ENCODE assay signal across 8 cellular contexts in the genomic region with DNA sequence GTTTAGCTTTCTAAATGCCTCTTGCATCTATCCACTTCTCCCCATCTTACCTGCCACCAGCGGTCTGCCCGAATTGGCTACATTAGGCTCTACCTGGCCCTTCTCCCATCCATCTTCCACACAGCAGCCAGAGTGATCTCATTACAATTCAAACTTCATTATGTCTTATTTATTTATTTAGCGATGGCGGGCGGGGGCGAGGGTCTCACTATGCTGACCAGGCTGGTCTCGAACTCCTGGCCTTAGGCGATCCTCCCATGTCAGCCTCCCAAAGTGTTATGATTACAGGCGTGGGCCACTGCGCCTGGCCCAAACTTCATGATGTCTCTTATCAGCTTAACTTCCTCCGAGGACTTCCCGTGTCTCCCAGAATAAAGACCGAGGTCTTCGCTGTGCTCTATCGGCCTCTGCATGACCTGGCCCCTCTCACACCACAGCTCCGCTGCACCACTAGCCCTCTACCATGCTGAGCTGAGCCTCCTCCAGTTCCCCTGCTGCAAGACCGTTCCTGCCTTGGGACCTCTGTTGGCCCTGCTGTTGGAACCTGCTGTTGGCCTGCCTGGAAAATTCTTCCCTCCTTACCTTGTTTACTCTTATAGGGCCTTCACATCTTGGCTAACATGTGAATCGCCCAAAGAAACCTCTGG. TPM values are rescaled to one million over a fixed set of nuclear protein-coding genes. Genes with fewer than 3 reads are reported as not detected.
A peak's percentile ranks its signal among the peaks of the same experiment; 100 is the strongest.
DNase-seq lines count a peak whose midpoint lies in the region; ATAC-seq and TF ChIP-seq lines count a peak whose summit lies in the region.

No MANE protein-coding gene starts in this region.

- H3K27me3 ChIP-seq in MM.1S (replicated peaks; ENCODE audit: insufficient read depth, low read length): peaks cover 92% of the 10 kb centered on the region
- H3K27me3 ChIP-seq in iPS-18a (ENCODE audit: control insufficient read depth, insufficient read depth, low read length): no peaks in the 10 kb centered on the region

- H3K36me3 ChIP-seq in MM.1S (replicated peaks; ENCODE audit: insufficient read depth, low read length) (no peaks in the 10 kb centered on the region), iPS-18a (ENCODE audit: control insufficient read depth, low read depth, low read length) (peaks cover 11% of the 10 kb centered on the region)

- H3K36me3 Mint-ChIP-seq in activated T-helper 2 cell treated with anti-CD3 and anti-CD28 coated beads, Interferon-gamma antibody, Interleukin-2, Interleukin-4, amounts not matched to agents 10 μg/mL and 5 μg/mL and 100 μg/mL, durations not matched to agents 14 hours and 24 hours and 36 hours (ENCODE audit: low read depth): peaks cover 7% of the 10 kb centered on the region

- no peaks in the 10 kb centered on the region for H3K9me2 ChIP-seq in MM.1S (replicated peaks; ENCODE audit: insufficient read depth, low read length)

- ATAC-seq in GM18867 (IDR thresholded peaks at IDR 0.05; ENCODE audit: unreplicated experiment): no peak

- H3K4me2 ChIP-seq in MM.1S (ENCODE audit: low read depth, low read length): peak overlapping the region; percentile 97

- intact Hi-C loops in activated T-helper 2 cell treated with anti-CD3 and anti-CD28 coated beads, Interferon-gamma antibody, Interleukin-2, Interleukin-4, amounts not matched to agents 10 μg/mL and 5 μg/mL and 100 μg/mL, durations not matched to agents 14 hours and 24 hours and 36 hours (cut with micrococcal nuclease): loop anchor here (10.0 kb wide), 1 partner anchor 193 kb away; a partner anchor contains a TSS

- H2AFZ ChIP-seq in MM.1S (ENCODE audit: low read length): peak overlapping the region; percentile 66; the same call in 1 of the 2 replicates

- H3K79me2 ChIP-seq in MM.1S (ENCODE audit: low read length): no peaks in the 10 kb centered on the region

- H3K4me1 ChIP-seq in MM.1S (ENCODE audit: low read length) (peaks cover 8% of the 10 kb centered on the region), iPS-18a (ENCODE audit: control insufficient read depth, low read depth, low read length) (peaks cover 6% of the 10 kb centered on the region)

- H3K27ac ChIP-seq in MM.1S (ENCODE audit: low read length) (no peak overlapping the region), iPS-18a (ENCODE audit: low read length) (peak overlapping the region; percentile 1)

- H4K20me1 ChIP-seq in MM.1S (ENCODE audit: insufficient read depth, low read length): no peaks in the 10 kb centered on the region

- H3K9me3 ChIP-seq in MM.1S (replicated peaks; ENCODE audit: insufficient read depth, low read length) (no peaks in the 10 kb centered on the region), iPS-18a (ENCODE audit: control insufficient read depth, low read depth, low read length) (no peaks in the 10 kb centered on the region)

- no peaks in the 10 kb centered on the region for H3K9me3 Mint-ChIP-seq in activated T-helper 2 cell treated with anti-CD3 and anti-CD28 coated beads, Interferon-gamma antibody, Interleukin-2, Interleukin-4, amounts not matched to agents 10 μg/mL and 5 μg/mL and 100 μg/mL, durations not matched to agents 14 hours and 24 hours and 36 hours

- H3K4me1 Mint-ChIP-seq in activated T-helper 2 cell treated with anti-CD3 and anti-CD28 coated beads, Interferon-gamma antibody, Interleukin-2, Interleukin-4, amounts not matched to agents 10 μg/mL and 5 μg/mL and 100 μg/mL, durations not matched to agents 14 hours and 24 hours and 36 hours (ENCODE audit: low read depth): peaks cover 23% of the 10 kb centered on the region

- peak overlapping the region; percentile 54 for H3K27ac Mint-ChIP-seq in activated T-helper 2 cell treated with anti-CD3 and anti-CD28 coated beads, Interferon-gamma antibody, Interleukin-2, Interleukin-4, amounts not matched to agents 10 μg/mL and 5 μg/mL and 100 μg/mL, durations not matched to agents 14 hours and 24 hours and 36 hours

- no peak for TF ChIP-seq CTCF in MM.1S (IDR thresholded peaks at IDR 0.05; ENCODE audit: low read length)

- no peak overlapping the region for H3K9ac ChIP-seq in MM.1S (ENCODE audit: low read length)
- peak overlapping the region; percentile 76 for H3K9ac ChIP-seq in iPS-18a (ENCODE audit: low read length)

- no peaks in the 10 kb centered on the region for H3F3A ChIP-seq in MM.1S (ENCODE audit: insufficient read depth, low read length)

- H3K4me3 ChIP-seq in MM.1S (ENCODE audit: low read length) (peak overlapping the region; percentile 64), iPS-18a (ENCODE audit: low read length) (peak overlapping the region; percentile 71)

- H3K27me3 Mint-ChIP-seq in activated T-helper 2 cell treated with anti-CD3 and anti-CD28 coated beads, Interferon-gamma antibody, Interleukin-2, Interleukin-4, amounts not matched to agents 10 μg/mL and 5 μg/mL and 100 μg/mL, durations not matched to agents 14 hours and 24 hours and 36 hours (ENCODE audit: low read depth): peaks cover 46% of the 10 kb centered on the region

- DNase-seq in NCI-H2227 treated with DMSO at 0.1 percent for 48 hours (lab: John Stamatoyannopoulos, UW) (peak; percentile 50), NCI-H2227 (lab: John Stamatoyannopoulos, UW; ENCODE audit: unreplicated experiment) (no peak), MM.1S (no peak), NCI-H2107 (lab: John Stamatoyannopoulos, UW) (no peak)
- DNase-seq in activated T-helper 2 cell treated with anti-CD3 and anti-CD28 coated beads, Interferon-gamma antibody, Interleukin-2, Interleukin-4, amounts not matched to agents 10 μg/mL and 5 μg/mL and 100 μg/mL, durations not matched to agents 14 hours and 24 hours and 36 hours (ENCODE audit: low spot score): no peak
- peak; percentile 32 for DNase-seq in stimulated activated CD8-positive, alpha-beta memory T cell treated with anti-CD3 and anti-CD28 coated beads, Interleukin-4, amount 100 ng/mL, for 48 hours

- peak overlapping the region; percentile 83 for H3K4me3 Mint-ChIP-seq in activated T-helper 2 cell treated with anti-CD3 and anti-CD28 coated beads, Interferon-gamma antibody, Interleukin-2, Interleukin-4, amounts not matched to agents 10 μg/mL and 5 μg/mL and 100 μg/mL, durations not matched to agents 14 hours and 24 hours and 36 hours (ENCODE audit: low read depth)

RNA-seq across cellular contexts. Expression of a gene that starts 0.9 kb away (rescaled TPM):
- total RNA-seq in activated T-helper 2 cell treated with anti-CD3 and anti-CD28 coated beads, Interferon-gamma antibody, Interleukin-2, Interleukin-4, amounts not matched to agents 10 μg/mL and 5 μg/mL and 100 μg/mL, durations not matched to agents 14 hours and 24 hours and 36 hours: 33.4 and 34.9 TPM in 2 replicates

Comparison
In these comparisons a context has a peak if more than half of its experiments do, and no peak if none do; other contexts are left out.
1. DNase-seq: peak in NCI-H2227 treated with DMSO at 0.1 percent for 48 hours (single experiment) and stimulated activated CD8-positive, alpha-beta memory T cell treated with anti-CD3 and anti-CD28 coated beads, Interleukin-4, amount 100 ng/mL, for 48 hours (single experiment); none in NCI-H2227 (single experiment), MM.1S (single experiment), activated T-helper 2 cell treated with anti-CD3 and anti-CD28 coated beads, Interferon-gamma antibody, Interleukin-2, Interleukin-4, amounts not matched to agents 10 μg/mL and 5 μg/mL and 100 μg/mL, durations not matched to agents 14 hours and 24 hours and 36 hours (single experiment) and NCI-H2107 (single experiment).